In the genomic region with DNA sequence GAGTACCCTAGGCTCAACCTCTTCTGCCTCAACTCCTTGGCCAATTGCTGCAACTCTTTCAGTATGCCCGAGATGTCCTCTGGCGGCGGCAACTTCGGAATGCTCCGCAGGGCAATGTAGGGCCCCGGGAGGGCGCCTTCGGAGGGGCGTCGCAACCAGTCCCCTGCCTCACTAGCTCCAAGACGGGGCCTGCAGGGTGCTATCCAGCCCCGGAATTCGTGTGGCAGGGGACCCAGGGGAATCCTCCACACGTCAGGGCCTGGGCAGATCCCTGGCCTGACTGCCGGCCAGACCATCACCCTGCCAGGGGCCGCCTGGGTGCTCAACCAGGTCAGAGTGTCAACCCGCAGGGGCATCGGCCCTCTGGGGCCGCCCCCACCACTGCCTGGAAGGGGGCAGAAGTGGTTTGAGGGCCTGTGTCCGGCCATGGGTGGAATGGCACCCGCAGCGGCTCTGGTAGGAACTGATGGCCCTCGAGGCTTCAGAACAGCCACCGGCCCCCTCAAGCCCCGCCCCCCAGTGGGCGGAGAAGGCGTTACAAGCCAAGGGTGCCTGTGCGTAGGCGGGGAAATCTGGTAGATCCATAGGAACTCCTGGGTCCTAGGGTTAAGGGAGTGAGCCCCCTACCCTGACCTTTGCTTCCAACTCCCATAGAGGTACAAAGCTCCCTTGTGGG, we compare ENCODE assay signal across 23 cellular contexts. TPM values are rescaled to one million over a fixed set of nuclear protein-coding genes. Genes with fewer than 3 reads are reported as not detected.
DNase-seq lines count a peak whose midpoint lies in the region; ATAC-seq and TF ChIP-seq lines count a peak whose summit lies in the region.
"Had no signal": no experiment of that assay in that cellular context is flagged by ENCODE, and none has a peak within 500 bp of the region (broad histone marks: within the 10 kb centered on the region; RNA-seq: fewer than 3 reads in every experiment).

A gene with protein sequence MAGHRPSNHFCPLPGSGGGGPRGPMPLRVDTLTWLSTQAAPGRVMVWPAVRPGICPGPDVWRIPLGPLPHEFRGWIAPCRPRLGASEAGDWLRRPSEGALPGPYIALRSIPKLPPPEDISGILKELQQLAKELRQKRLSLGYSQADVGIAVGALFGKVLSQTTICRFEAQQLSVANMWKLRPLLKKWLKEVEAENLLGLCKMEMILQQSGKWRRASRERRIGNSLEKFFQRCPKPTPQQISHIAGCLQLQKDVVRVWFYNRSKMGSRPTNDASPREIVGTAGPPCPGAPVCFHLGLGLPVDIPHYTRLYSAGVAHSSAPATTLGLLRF (minus strand): TSS at position 465 of the 676 bp plus-strand sequence. CDS start 37 bp downstream, at position 428.

- no peak for TF ChIP-seq POLR2A in NB4 (IDR thresholded peaks at IDR 0.05; ENCODE audit: extremely low read depth, insufficient read length)

- H3K27me3 ChIP-seq in SK-N-SH (ENCODE audit: insufficient read depth) (no peaks in the 10 kb centered on the region), upper lobe of right lung (no peaks in the 10 kb centered on the region)
- H3K27me3 ChIP-seq: neutrophil had no signal

- H3K4me3 ChIP-seq in SK-N-SH (ENCODE audit: low read depth in 2 of 2, low read length in 1 of 2) (no peak within 1 kb of the TSS), NB4 (ENCODE audit: low read depth, low read length) (no peak within 1 kb of the TSS), upper lobe of right lung (no peak within 1 kb of the TSS)
- H3K4me3 ChIP-seq: GM23248, lower lobe of right lung, psoas muscle had no signal

- no peak for TF ChIP-seq EP300 in SK-N-SH (IDR thresholded peaks at IDR 0.05; ENCODE audit: borderline replicate concordance in 1 of 2, low read depth in 1 of 2, low read length in 1 of 2)

- H3K9ac ChIP-seq in SK-N-SH = no peak within 1 kb of the TSS
- H3K9ac ChIP-seq: GM23248 had no signal

- H3K9me3 ChIP-seq in SK-N-SH (no peaks in the 10 kb centered on the region), upper lobe of right lung (no peaks in the 10 kb centered on the region)
- H3K9me3 ChIP-seq: lower lobe of right lung, neutrophil had no signal

- ATAC-seq in SK-N-SH treated with all-trans-retinoic acid at 6 μM for 48 hours (no peak), upper lobe of right lung (peak; percentile 25)
- ATAC-seq: psoas muscle had no signal

- H3K79me2 ChIP-seq in SK-N-SH (ENCODE audit: insufficient read depth) = no peaks in the 10 kb centered on the region

- H3K4me3 Mint-ChIP-seq in activated naive CD8-positive, alpha-beta T cell treated with anti-CD3 and anti-CD28 coated beads for 36 hours = no peak within 1 kb of the TSS
- H3K4me3 Mint-ChIP-seq: activated naive CD4-positive, alpha-beta T cell treated with anti-CD3 and anti-CD28 coated beads, Interleukin-2, amount 50 U/mL, for 24 hours; central memory CD8-positive, alpha-beta T cell; IgD-negative memory B cell had no signal

- H3K4me1 Mint-ChIP-seq in activated naive CD8-positive, alpha-beta T cell treated with anti-CD3 and anti-CD28 coated beads for 36 hours = no peaks in the 10 kb centered on the region
- H3K4me1 Mint-ChIP-seq: activated naive CD4-positive, alpha-beta T cell treated with anti-CD3 and anti-CD28 coated beads, Interleukin-2, amount 50 U/mL, for 24 hours; IgD-negative memory B cell had no signal

- no peaks in the 10 kb centered on the region for H4K20me1 ChIP-seq in SK-N-SH (ENCODE audit: insufficient read depth)

- DNase-seq in SK-N-SH (peak; percentile 18), NB4 (ENCODE audit: low read depth) (no peak), iPS-NIHi11 (ENCODE audit: low spot score) (peak; percentile 54), upper lobe of right lung (peak; percentile 53), activated gamma-delta T cell (lab: John Stamatoyannopoulos, UW) (no peak), HCEC 1CT (no peak)
- DNase-seq in activated naive CD8-positive, alpha-beta T cell treated with anti-CD3 and anti-CD28 coated beads for 36 hours = no peak
- DNase-seq: 8988T; activated CD4-positive, alpha-beta T cell treated with anti-CD3 and anti-CD28 coated beads for 4 hours; DMS79; foreskin fibroblast; GM23248; lower lobe of right lung; NCI-H1694; NCI-H2171 treated with DMSO at 0.1 percent for 48 hours; NCI-H69; psoas muscle had no signal

- H3K36me3 Mint-ChIP-seq in activated naive CD8-positive, alpha-beta T cell treated with anti-CD3 and anti-CD28 coated beads for 36 hours = peaks cover 47% of the 10 kb centered on the region

- no peak within 1 kb of the TSS for H3K27ac Mint-ChIP-seq in activated naive CD8-positive, alpha-beta T cell treated with anti-CD3 and anti-CD28 coated beads for 36 hours
- H3K27ac Mint-ChIP-seq: activated naive CD4-positive, alpha-beta T cell treated with anti-CD3 and anti-CD28 coated beads, Interleukin-2, amount 50 U/mL, for 24 hours; IgD-negative memory B cell had no signal

- peaks cover 5% of the 10 kb centered on the region for H3F3A ChIP-seq in SK-N-SH (replicated peaks; ENCODE audit: insufficient read depth)

- H2AFZ ChIP-seq in SK-N-SH (ENCODE audit: low read depth) = no peak within 1 kb of the TSS
- H2AFZ ChIP-seq: GM23248 had no signal

- CTCF ChIA-PET in SK-N-SH (lab: Yijun Ruan, JAX) = interaction anchor here (1.2 kb wide), 1 partner anchor 18 kb away, joined by 4 read pairs; no protein-coding TSS in a partner anchor

- H3K27ac ChIP-seq in SK-N-SH (ENCODE audit: low read depth in 2 of 2, low read length in 1 of 2) = no peak within 1 kb of the TSS
- no peak within 1 kb of the TSS for H3K27ac ChIP-seq in upper lobe of right lung
- H3K27ac ChIP-seq: epithelial cell of prostate, GM23248, lower lobe of right lung, neutrophil, psoas muscle had no signal

- peaks cover 0 to 7% of the 10 kb centered on the region in 2 experiments; a peak in 2 of 4 replicates for H3K4me1 ChIP-seq in SK-N-SH (ENCODE audit: control insufficient read depth in 1 of 2, insufficient read depth in 2 of 2, low read depth in 1 of 2, low read length in 1 of 2)
- no peaks in the 10 kb centered on the region for H3K4me1 ChIP-seq in upper lobe of right lung
- H3K4me1 ChIP-seq: lower lobe of right lung, psoas muscle had no signal

- TF ChIP-seq CTCF in SK-N-SH (IDR thresholded peaks at IDR 0.05) (0 out of 2 replicates have a peak, but pooled peaks have one; percentile 10), NB4 (IDR thresholded peaks at IDR 0.05; ENCODE audit: low read depth, low read length) (peak; percentile 2), upper lobe of right lung (IDR thresholded peaks at IDR 0.05) (no peak)

- intact Hi-C loops in upper lobe of right lung (cut with DNase I) = no loop called here

- H3K9me2 ChIP-seq in SK-N-SH = no peaks in the 10 kb centered on the region

- no peaks in the 10 kb centered on the region for H3K27me3 Mint-ChIP-seq in activated naive CD8-positive, alpha-beta T cell treated with anti-CD3 and anti-CD28 coated beads for 36 hours
- H3K27me3 Mint-ChIP-seq: activated naive CD4-positive, alpha-beta T cell treated with anti-CD3 and anti-CD28 coated beads, Interleukin-2, amount 50 U/mL, for 24 hours; central memory CD8-positive, alpha-beta T cell; IgD-negative memory B cell had no signal

- WGBS in SK-N-SH (ENCODE audit: low lambda C conversion rate) = 100% methylated on average over 1 of the region's 29 CpGs

- H3K9me3 Mint-ChIP-seq in activated naive CD8-positive, alpha-beta T cell treated with anti-CD3 and anti-CD28 coated beads for 36 hours = peaks cover 5% of the 10 kb centered on the region

- TF ChIP-seq RAD21 in SK-N-SH (IDR thresholded peaks at IDR 0.05; ENCODE audit: low read length) = no peak

- no peaks in the 10 kb centered on the region for H3K36me3 ChIP-seq in SK-N-SH (replicated peaks in 1 of 2; ENCODE audit: control insufficient read depth in 1 of 2, insufficient read depth in 2 of 2, low read length in 1 of 2)
- no peaks in the 10 kb centered on the region for H3K36me3 ChIP-seq in upper lobe of right lung

- POLR2A ChIA-PET in SK-N-SH (lab: Yijun Ruan, JAX) = no interaction called here

- H3K4me2 ChIP-seq in SK-N-SH = no peak within 1 kb of the TSS

TF ChIP-seq in SK-N-SH, 30 proteins besides CTCF, POLR2A, EP300 and RAD21:
- TF ChIP-seq YY1 (IDR thresholded peaks at IDR 0.05; ENCODE audit: low read depth) = no peak

TF ChIP-seq in SK-N-SH treated with all-trans-retinoic acid at 6 μM for 48 hours, 23 proteins besides CTCF, POLR2A, EP300 and RAD21 (continues in another document):
- no peak for TF ChIP-seq ISL1 (CRISPR knock-in tag; IDR thresholded peaks at IDR 0.05)
- TF ChIP-seq ARNTL (CRISPR knock-in tag; IDR thresholded peaks at IDR 0.05; ENCODE audit: borderline replicate concordance, low read depth) = no peak
- TF ChIP-seq, protein P1, sequence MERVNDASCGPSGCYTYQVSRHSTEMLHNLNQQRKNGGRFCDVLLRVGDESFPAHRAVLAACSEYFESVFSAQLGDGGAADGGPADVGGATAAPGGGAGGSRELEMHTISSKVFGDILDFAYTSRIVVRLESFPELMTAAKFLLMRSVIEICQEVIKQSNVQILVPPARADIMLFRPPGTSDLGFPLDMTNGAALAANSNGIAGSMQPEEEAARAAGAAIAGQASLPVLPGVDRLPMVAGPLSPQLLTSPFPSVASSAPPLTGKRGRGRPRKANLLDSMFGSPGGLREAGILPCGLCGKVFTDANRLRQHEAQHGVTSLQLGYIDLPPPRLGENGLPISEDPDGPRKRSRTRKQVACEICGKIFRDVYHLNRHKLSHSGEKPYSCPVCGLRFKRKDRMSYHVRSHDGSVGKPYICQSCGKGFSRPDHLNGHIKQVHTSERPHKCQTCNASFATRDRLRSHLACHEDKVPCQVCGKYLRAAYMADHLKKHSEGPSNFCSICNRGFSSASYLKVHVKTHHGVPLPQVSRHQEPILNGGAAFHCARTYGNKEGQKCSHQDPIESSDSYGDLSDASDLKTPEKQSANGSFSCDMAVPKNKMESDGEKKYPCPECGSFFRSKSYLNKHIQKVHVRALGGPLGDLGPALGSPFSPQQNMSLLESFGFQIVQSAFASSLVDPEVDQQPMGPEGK (CRISPR knock-in tag; IDR thresholded peaks at IDR 0.05; ENCODE audit: borderline replicate concordance) = no peak
- no peak for TF ChIP-seq ZFP3 (CRISPR knock-in tag; IDR thresholded peaks at IDR 0.05)
- TF ChIP-seq RARB (CRISPR knock-in tag; IDR thresholded peaks at IDR 0.05) = no peak
- no peak for TF ChIP-seq SNAI2 (CRISPR knock-in tag; IDR thresholded peaks at IDR 0.05)
- no peak for TF ChIP-seq ESRRG (CRISPR knock-in tag; IDR thresholded peaks at IDR 0.05)
- no peak for TF ChIP-seq ZNF8 (CRISPR knock-in tag; IDR thresholded peaks at IDR 0.05)
- TF ChIP-seq ZFP30 (CRISPR knock-in tag; IDR thresholded peaks at IDR 0.05) = no peak

RNA-seq across cellular contexts. Expression of the gene that starts here (rescaled TPM):
- polyA plus RNA-seq in SK-N-SH (2012; rRNA removed) = 0.02 TPM in 2 replicates
- under 0.01 TPM in 1 of 2 replicates, not detected in the other for polyA plus RNA-seq in SK-N-SH (2012; cell fraction: cytosol; rRNA removed)
- polyA plus RNA-seq in SK-N-SH (2012; cell fraction: nucleus; rRNA removed) = 0.40 and 0.67 TPM in 2 replicates
- 1.6 TPM for total RNA-seq in upper lobe of right lung
- under 1 TPM; 0.22 to 0.27 TPM for total RNA-seq in activated naive CD8-positive, alpha-beta T cell treated with anti-CD3 and anti-CD28 coated beads for 36 hours

Comparison
In these comparisons a context has a peak if more than half of its experiments do, and no peak if none do; other contexts are left out.
1. Peak in DNase-seq in SK-N-SH; RNA of the gene not detected or under 1 TPM.
2. DNase-seq: peak in iPS-NIHi11 (single experiment) and upper lobe of right lung (single experiment); none in NB4 (single experiment), activated gamma-delta T cell (single experiment), HCEC 1CT (single experiment) and activated naive CD8-positive, alpha-beta T cell treated with anti-CD3 and anti-CD28 coated beads for 36 hours (single experiment).